22 cellular contexts compared by ENCODE assay signal in the genomic region with DNA sequence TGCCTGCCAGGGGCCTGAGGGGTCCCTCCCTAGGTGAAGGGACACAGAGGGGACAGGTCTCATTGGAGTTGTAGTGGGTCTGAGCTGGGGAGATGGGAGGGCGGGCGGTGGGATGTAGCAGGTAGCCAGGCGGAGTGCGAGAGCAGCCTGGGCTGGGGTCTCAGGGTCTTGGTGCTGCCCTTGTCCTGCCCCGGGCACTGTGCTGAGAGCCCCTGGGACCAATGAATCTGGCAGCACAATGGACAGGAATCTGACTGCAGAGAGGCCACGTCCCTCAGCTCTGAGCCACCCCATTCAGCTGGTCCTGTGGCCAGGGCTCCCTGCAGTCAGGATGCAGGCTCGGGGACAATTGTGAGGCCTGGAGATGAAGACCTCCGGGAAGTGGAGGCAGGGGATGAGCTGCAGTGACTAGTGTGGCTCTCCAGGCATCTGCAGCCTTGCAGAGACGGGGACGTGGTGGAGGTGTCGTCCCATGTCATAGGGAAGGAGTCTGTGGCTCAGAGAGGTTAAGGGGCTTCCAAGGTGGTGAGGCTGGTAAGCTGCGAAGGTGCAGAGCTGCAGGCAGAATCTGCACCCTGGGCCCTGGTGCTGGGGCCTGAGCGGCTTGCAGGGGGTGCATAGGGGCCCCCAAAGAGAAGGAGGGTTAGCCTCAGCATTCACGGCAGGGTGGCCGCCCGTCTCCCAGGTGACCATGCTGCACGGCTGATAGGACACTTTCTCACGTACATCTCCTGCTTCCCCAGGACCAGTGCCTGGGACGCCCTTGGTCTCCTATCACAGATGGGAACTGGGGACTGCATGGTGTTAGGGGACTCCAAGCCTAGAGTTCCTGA. TPM values are rescaled to one million over a fixed set of nuclear protein-coding genes. Genes with fewer than 3 reads are reported as not detected.
DNase-seq lines count a peak whose midpoint lies in the region; ATAC-seq, FAIRE-seq and TF ChIP-seq lines count a peak whose summit lies in the region.
"Had no signal": no experiment of that assay in that cellular context is flagged by ENCODE, and none has a peak within 500 bp of the region (broad histone marks: within the 10 kb centered on the region; RNA-seq: fewer than 3 reads in every experiment).

No MANE protein-coding gene starts in this region.

- H3K27me3 ChIP-seq in neural progenitor cell (no peaks in the 10 kb centered on the region), WERI-Rb-1 (ENCODE audit: insufficient read depth, low read depth, severe bottlenecking) (peaks cover 6% of the 10 kb centered on the region), endodermal cell (ENCODE audit: control insufficient read depth, insufficient read depth, low read length, poor library complexity, severe bottlenecking) (no peaks in the 10 kb centered on the region)
- H3K27me3 ChIP-seq: Peyer's patch had no signal

- H3K4me3 Mint-ChIP-seq in central memory CD8-positive, alpha-beta T cell: no peak overlapping the region
- H3K4me3 Mint-ChIP-seq in neural progenitor cell: no peak overlapping the region
- H3K4me3 Mint-ChIP-seq in endodermal cell: no peak overlapping the region
- H3K4me3 Mint-ChIP-seq: CD8-positive, alpha-beta memory T cell had no signal

- H3K79me2 ChIP-seq in neural progenitor cell (ENCODE audit: low read depth): no peaks in the 10 kb centered on the region

- 86 to 91% methylated on average over 7 to 19 of the region's 19 CpGs for WGBS in endodermal cell (ENCODE audit: insufficient coverage in 1 of 2, insufficient read length in 1 of 2), 2 experiments

- H3K9ac ChIP-seq in neural progenitor cell (no peak overlapping the region), endodermal cell (ENCODE audit: extremely low read depth, low read length, poor library complexity, severe bottlenecking) (no peak overlapping the region)

- H3K4me3 ChIP-seq in neural progenitor cell (no peak overlapping the region), WERI-Rb-1 (ENCODE audit: low read depth, low read length) (no peak overlapping the region), endodermal cell (ENCODE audit: low read length) (no peak overlapping the region)
- H3K4me3 ChIP-seq: K562, Peyer's patch, SJSA1 had no signal

- peaks cover 9% of the 10 kb centered on the region for H3K27me3 Mint-ChIP-seq in central memory CD8-positive, alpha-beta T cell
- peaks cover 4% of the 10 kb centered on the region for H3K27me3 Mint-ChIP-seq in neural progenitor cell (ENCODE audit: insufficient read depth, low read depth)
- H3K27me3 Mint-ChIP-seq in endodermal cell (ENCODE audit: insufficient read depth): no peaks in the 10 kb centered on the region

- no peak overlapping the region for H3K4me2 ChIP-seq in neural progenitor cell

- H3F3A ChIP-seq in neural progenitor cell (ENCODE audit: low read depth): no peaks in the 10 kb centered on the region

- TF ChIP-seq CTCF in neural progenitor cell (IDR thresholded peaks at IDR 0.05): no peak
- TF ChIP-seq CTCF in WERI-Rb-1 (IDR thresholded peaks at IDR 0.05; ENCODE audit: low read depth, low read length): no peak
- no peak for TF ChIP-seq CTCF in endodermal cell (conservative IDR thresholded peaks at IDR 0.05)
- no peak for TF ChIP-seq CTCF in GM20000 (IDR thresholded peaks at IDR 0.05; ENCODE audit: extremely low read depth, missing control alignments)

- H3K9me3 ChIP-seq in neural progenitor cell (ENCODE audit: low read depth) (no peaks in the 10 kb centered on the region), WERI-Rb-1 (ENCODE audit: severe bottlenecking) (no peaks in the 10 kb centered on the region), endodermal cell (ENCODE audit: control insufficient read depth, low read length) (no peaks in the 10 kb centered on the region)
- H3K9me3 ChIP-seq: Peyer's patch, SJSA1 had no signal

- no peak overlapping the region for H3K27ac Mint-ChIP-seq in central memory CD8-positive, alpha-beta T cell (ENCODE audit: low read depth)
- peak overlapping the region; percentile 65 for H3K27ac Mint-ChIP-seq in neural progenitor cell
- H3K27ac Mint-ChIP-seq in endodermal cell: no peak overlapping the region

- intact Hi-C loops in Right ventricle myocardium inferior (cut with DNase I): no loop called here
- intact Hi-C loops in Right ventricle myocardium superior (cut with DNase I): no loop called here

- H3K36me3 ChIP-seq in neural progenitor cell (no peaks in the 10 kb centered on the region), WERI-Rb-1 (no peaks in the 10 kb centered on the region), endodermal cell (ENCODE audit: control insufficient read depth, insufficient read depth, low read length) (no peaks in the 10 kb centered on the region)
- H3K36me3 ChIP-seq: Peyer's patch, SJSA1 had no signal

- H2AFZ ChIP-seq in neural progenitor cell (replicated peaks): no peak overlapping the region

- ATAC-seq in Right ventricle myocardium inferior (peak; percentile 3), Right ventricle myocardium superior (ENCODE audit: poor library complexity) (no peak)
- peak; percentile 14 for ATAC-seq in central memory CD8-positive, alpha-beta T cell (replicated peaks; ENCODE audit: extremely low read depth, poor library complexity, severe bottlenecking)

- H3K27ac ChIP-seq in neural progenitor cell (no peak overlapping the region), WERI-Rb-1 (no peak overlapping the region), endodermal cell (ENCODE audit: low read depth, low read length) (no peak overlapping the region)
- H3K27ac ChIP-seq: C4-2B, Peyer's patch, SJSA1 had no signal

- H3K9me3 Mint-ChIP-seq in central memory CD8-positive, alpha-beta T cell: no peaks in the 10 kb centered on the region
- no peaks in the 10 kb centered on the region for H3K9me3 Mint-ChIP-seq in neural progenitor cell
- H3K9me3 Mint-ChIP-seq in endodermal cell: no peaks in the 10 kb centered on the region
- H3K9me3 Mint-ChIP-seq: CD8-positive, alpha-beta memory T cell had no signal

- no peaks in the 10 kb centered on the region for H4K20me1 ChIP-seq in neural progenitor cell (ENCODE audit: low read depth)

- no peak for FAIRE-seq in HTR-8/SVneo (lab: Jason Lieb, UNC)
- FAIRE-seq: GM19239, H54, K562 had no signal

- no peaks in the 10 kb centered on the region for H3K4me1 Mint-ChIP-seq in central memory CD8-positive, alpha-beta T cell
- H3K4me1 Mint-ChIP-seq in neural progenitor cell: peaks cover 18% of the 10 kb centered on the region
- H3K4me1 Mint-ChIP-seq in endodermal cell: peaks cover 4% of the 10 kb centered on the region

- H3K4me1 ChIP-seq in neural progenitor cell: peaks cover 3% of the 10 kb centered on the region
- H3K4me1 ChIP-seq in endodermal cell (ENCODE audit: control insufficient read depth, insufficient read depth, low read length): no peaks in the 10 kb centered on the region
- H3K4me1 ChIP-seq: Peyer's patch, SJSA1 had no signal

- H3K36me3 Mint-ChIP-seq in central memory CD8-positive, alpha-beta T cell (ENCODE audit: insufficient read depth): peaks cover 8% of the 10 kb centered on the region
- H3K36me3 Mint-ChIP-seq in neural progenitor cell (no peaks in the 10 kb centered on the region), endodermal cell (ENCODE audit: low read depth) (no peaks in the 10 kb centered on the region)

- DNase-seq in Right ventricle myocardium inferior (ENCODE audit: missing footprints): peak; percentile 28
- DNase-seq in Right ventricle myocardium superior: no peak
- DNase-seq in central memory CD8-positive, alpha-beta T cell (ENCODE audit: low spot score in 2 of 2): no peak
- no peak for DNase-seq in neural progenitor cell (ENCODE audit: low spot score)
- no peak for DNase-seq in WERI-Rb-1
- DNase-seq in HTR-8/SVneo (ENCODE audit: insufficient read length, low spot score): no peak
- no peak for DNase-seq in endodermal cell
- DNase-seq in GM20000 (ENCODE audit: low spot score): no peak
- DNase-seq: 8988T; CD8-positive, alpha-beta memory T cell; MM.1S; NCI-H1048; NCI-H1417 treated with DMSO at 0.1 percent for 48 hours; NCI-H187; NCI-H2227 treated with DMSO at 0.1 percent for 48 hours; NCI-H510A; Peyer's patch had no signal

RNA-seq across cellular contexts. Expression of a gene that starts 20.6 kb away (rescaled TPM):
- 8.9 TPM for total RNA-seq in Right ventricle myocardium inferior
- 6.8 TPM for total RNA-seq in Right ventricle myocardium superior
- total RNA-seq in neural progenitor cell (ENCODE audit: low replicate concordance): 17.9 and 41.6 TPM in 2 replicates
- total RNA-seq in endodermal cell: 1 to 10 TPM; 1.8 to 6.0 TPM
- polyA plus RNA-seq in endodermal cell (2013, experiment 1 of 2): 18.1 TPM
- polyA plus RNA-seq in endodermal cell (2013, experiment 2 of 2): 14.0 TPM
- total RNA-seq: K562, SJSA1 had no signal
- polyA plus RNA-seq: K562 had no signal
